Comparison of ENCODE assay signal across 21 cellular contexts in genomic region chr17:37465058-37465616, GRCh38. TPM values are rescaled to one million over a fixed set of nuclear protein-coding genes. Genes with fewer than 3 reads are reported as not detected.
DNase-seq lines count a peak whose midpoint lies in the region; ATAC-seq, FAIRE-seq and TF ChIP-seq lines count a peak whose summit lies in the region.
"Had no signal": no experiment of that assay in that cellular context is flagged by ENCODE, and none has a peak within 500 bp of the region (broad histone marks: within the 10 kb centered on the region; RNA-seq: fewer than 3 reads in every experiment).

No MANE protein-coding gene starts in this region.

- no peak overlapping the region for H3K4me3 ChIP-seq in astrocyte (ENCODE audit: insufficient read depth, low read depth, low read length)
- no peak overlapping the region for H3K4me3 ChIP-seq in foreskin fibroblast (ENCODE audit: low read depth in 1 of 2, low read length in 2 of 2)

- H3K9me3 ChIP-seq in astrocyte (ENCODE audit: insufficient read depth, low read depth, low read length), result no peaks in the 10 kb centered on the region

- H3K36me3 Mint-ChIP-seq in astrocyte (ENCODE audit: low read depth, unreplicated experiment), result peaks cover 14% of the 10 kb centered on the region

- no peak for FAIRE-seq in astrocyte (lab: Jason Lieb, UNC)
- FAIRE-seq: colon had no signal

- H3K36me3 ChIP-seq in astrocyte (ENCODE audit: insufficient read depth, low read length), result peaks cover 18% of the 10 kb centered on the region

- no peaks in the 10 kb centered on the region for H3K4me1 ChIP-seq in astrocyte (ENCODE audit: insufficient read depth, low read length)

- H3K4me1 Mint-ChIP-seq in astrocyte (ENCODE audit: low read depth, unreplicated experiment), result no peaks in the 10 kb centered on the region
- H3K4me1 Mint-ChIP-seq: memory B cell, neural crest cell had no signal

- H3K9ac ChIP-seq in astrocyte (ENCODE audit: low read length), result no peak overlapping the region

- H3K4me2 ChIP-seq in astrocyte (ENCODE audit: low read length), result no peak overlapping the region

- no peak overlapping the region for H2AFZ ChIP-seq in astrocyte (ENCODE audit: low read depth, low read length)

- H3K27me3 ChIP-seq in astrocyte (ENCODE audit: insufficient read depth, low read length), result no peaks in the 10 kb centered on the region

- H3K27me3 Mint-ChIP-seq in astrocyte (ENCODE audit: low read depth, unreplicated experiment), result no peaks in the 10 kb centered on the region
- H3K27me3 Mint-ChIP-seq: memory B cell had no signal

- peak; percentile 73 for DNase-seq in A172 (ENCODE audit: low spot score)
- DNase-seq in HT1080 (ENCODE audit: low read depth), result peak; percentile 81
- DNase-seq in astrocyte (ENCODE audit: low read depth), result peak; percentile 74
- DNase-seq in foreskin fibroblast, result peak; percentile 53 to 55
- DNase-seq in iPS-NIHi11 (ENCODE audit: low spot score), result no peak
- no peak for DNase-seq in Ammon's horn (ENCODE audit: low spot score)
- no peak for DNase-seq in activated CD4-positive, alpha-beta T cell treated with anti-CD3 and anti-CD28 coated beads, Interleukin-2, amount 50 U/mL, for 1 hour
- no peak for DNase-seq in left ventricle myocardium superior
- DNase-seq: ACHN; activated T-cell treated with anti-CD3 and anti-CD28 coated beads, Interleukin-2, amount 50 U/mL, for 4 hours; amniotic stem cell; COR-L47; GF-D8; MM.1S; NCI-H2081; stimulated activated CD4-positive, alpha-beta T cell treated with anti-CD3 and anti-CD28 coated beads, Interleukin-2, amount 100 ng/mL, for 24 hours; T1000 had no signal

- intact Hi-C loops in left ventricle myocardium superior (cut with micrococcal nuclease), result no loop called here

- ATAC-seq in left ventricle myocardium superior, result no peak
- ATAC-seq: activated T-cell treated with anti-CD3 and anti-CD28 coated beads, Interleukin-2, amount 50 U/mL, for 4 hours; Right ventricle myocardium inferior had no signal

- H3K9me3 Mint-ChIP-seq in astrocyte (ENCODE audit: unreplicated experiment), result no peaks in the 10 kb centered on the region
- H3K9me3 Mint-ChIP-seq: activated T-cell treated with anti-CD3 and anti-CD28 coated beads, Interleukin-2, amount 50 U/mL, for 4 hours; memory B cell; neural crest cell had no signal

- H3K79me2 ChIP-seq in astrocyte (ENCODE audit: insufficient read depth, low read length), result no peaks in the 10 kb centered on the region

- no peak overlapping the region for H3K27ac ChIP-seq in astrocyte (ENCODE audit: low read depth, low read length)

- no peak overlapping the region for H3K4me3 Mint-ChIP-seq in astrocyte (ENCODE audit: unreplicated experiment)
- H3K4me3 Mint-ChIP-seq: activated T-cell treated with anti-CD3 and anti-CD28 coated beads, Interleukin-2, amount 50 U/mL, for 4 hours; memory B cell; neural crest cell had no signal

- H4K20me1 ChIP-seq in astrocyte (ENCODE audit: insufficient read depth, low read length), result no peaks in the 10 kb centered on the region

- TF ChIP-seq CTCF in astrocyte (IDR thresholded peaks at IDR 0.05; ENCODE audit: insufficient read depth, low read depth, low read length) (no peak), foreskin fibroblast (IDR thresholded peaks at IDR 0.05; ENCODE audit: low read depth, low read length) (no peak)

- no peak overlapping the region for H3K27ac Mint-ChIP-seq in astrocyte (ENCODE audit: unreplicated experiment)
- H3K27ac Mint-ChIP-seq: memory B cell had no signal

RNA-seq across cellular contexts. Expression of gene DUSP14, which starts 24.6 kb away (rescaled TPM):
- 124 and 151 TPM in 2 replicates for total RNA-seq in A172 (2014; rRNA removed; shearing (Covaris generic))
- 69.7 and 82.3 TPM in 2 replicates for total RNA-seq in HT1080 (2014; rRNA removed; shearing (Covaris generic))
- 55.5 and 56.1 TPM in 2 replicates for polyA plus RNA-seq in HT1080 (2015; cell fraction: cytosol; rRNA removed)
- 36.9 and 43.5 TPM in 2 replicates for polyA plus RNA-seq in HT1080 (2015; cell fraction: nucleus; rRNA removed)
- total RNA-seq in astrocyte, result 64.3 and 69.1 TPM in 2 replicates
- total RNA-seq in left ventricle myocardium superior, result 15.8 TPM

RNA-seq across cellular contexts. Expression of gene TADA2A, which starts 58.5 kb away (rescaled TPM):
- 27.1 and 29.1 TPM in 2 replicates for total RNA-seq in A172 (2014; rRNA removed; shearing (Covaris generic))
- 26.7 and 28.8 TPM in 2 replicates for total RNA-seq in HT1080 (2014; rRNA removed; shearing (Covaris generic))
- polyA plus RNA-seq in HT1080 (2015; cell fraction: cytosol; rRNA removed), result 13.4 and 13.8 TPM in 2 replicates
- polyA plus RNA-seq in HT1080 (2015; cell fraction: nucleus; rRNA removed), result 33.2 and 38.0 TPM in 2 replicates
- total RNA-seq in astrocyte (14.0 TPM in 2 replicates), left ventricle myocardium superior (10.4 TPM)

RNA-seq across cellular contexts. Expression of gene ACACA, which starts 58.5 kb away (rescaled TPM):
- total RNA-seq in A172 (2014; rRNA removed; shearing (Covaris generic)), result 41.7 and 52.6 TPM in 2 replicates
- 30.4 and 43.6 TPM in 2 replicates for total RNA-seq in HT1080 (2014; rRNA removed; shearing (Covaris generic))
- polyA plus RNA-seq in HT1080 (2015; cell fraction: cytosol; rRNA removed), result 20.7 and 22.7 TPM in 2 replicates
- 62.3 and 65.0 TPM in 2 replicates for polyA plus RNA-seq in HT1080 (2015; cell fraction: nucleus; rRNA removed)
- total RNA-seq in astrocyte, result 74.3 and 88.3 TPM in 2 replicates
- 14.3 TPM for total RNA-seq in left ventricle myocardium superior

Comparison
In these comparisons a context has a peak if more than half of its experiments do, and no peak if none do; other contexts are left out.
1. DNase-seq: peak in A172 (single experiment), HT1080 (single experiment), astrocyte (single experiment) and foreskin fibroblast (2 of 2); none in iPS-NIHi11 (single experiment), Ammon's horn (single experiment), activated CD4-positive, alpha-beta T cell treated with anti-CD3 and anti-CD28 coated beads, Interleukin-2, amount 50 U/mL, for 1 hour (single experiment) and left ventricle myocardium superior (single experiment).